In the genomic region with DNA sequence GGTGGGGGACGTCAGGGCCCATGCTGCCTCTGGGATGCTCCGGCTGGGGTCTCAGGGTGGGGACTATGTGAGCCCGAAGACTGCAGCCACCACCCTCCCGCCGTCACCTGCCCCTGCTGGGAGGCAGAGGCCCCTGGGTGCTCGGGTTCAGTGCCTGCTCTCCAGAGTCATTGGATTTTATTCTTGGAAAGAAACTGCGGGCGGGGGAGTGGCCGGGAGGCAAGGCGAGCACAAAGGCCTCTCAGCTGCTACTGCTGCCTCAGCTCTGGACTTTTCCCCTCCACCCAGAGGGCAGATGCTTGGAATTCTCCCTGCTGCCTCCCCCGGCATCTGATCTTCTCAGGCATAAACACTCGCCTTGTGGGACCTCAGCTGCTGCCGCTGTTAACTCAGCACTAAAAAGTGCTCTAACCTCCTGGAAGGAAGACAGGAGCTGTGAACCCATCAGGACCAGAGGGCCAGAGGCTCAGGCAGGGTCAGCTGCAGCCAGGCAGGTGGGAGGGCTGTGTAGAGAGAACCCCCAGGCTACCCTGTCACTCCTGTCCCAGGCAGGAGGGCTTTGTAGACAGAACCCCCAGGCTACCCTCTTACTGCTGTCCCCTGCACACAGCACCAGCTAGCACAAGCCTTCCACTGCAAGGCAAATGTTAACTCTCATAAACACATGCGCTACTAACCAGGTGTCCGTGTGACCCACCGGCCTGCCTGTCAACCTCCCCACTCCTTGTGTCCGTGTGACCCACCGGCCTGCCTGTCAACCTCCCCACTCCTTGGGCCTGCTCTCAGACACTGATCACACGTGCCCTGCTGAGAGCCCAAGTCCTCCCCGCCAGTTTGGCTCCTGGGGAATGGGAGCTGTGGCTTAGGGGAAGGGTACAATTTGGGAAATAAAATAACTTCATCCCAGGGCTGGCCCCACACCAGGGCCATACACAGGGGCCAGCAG, we compare ENCODE assay signal across 12 cellular contexts. TPM values are rescaled to one million over a fixed set of nuclear protein-coding genes. Genes with fewer than 3 reads are reported as not detected.
DNase-seq lines count a peak whose midpoint lies in the region; ATAC-seq, FAIRE-seq and TF ChIP-seq lines count a peak whose summit lies in the region.
"Had no signal": no experiment of that assay in that cellular context is flagged by ENCODE, and none has a peak within 500 bp of the region (broad histone marks: within the 10 kb centered on the region; RNA-seq: fewer than 3 reads in every experiment).

No MANE protein-coding gene starts in this region.

- TF ChIP-seq CTCF in AG10803 (conservative IDR thresholded peaks at IDR 0.05; ENCODE audit: low read length) (no peak), neural progenitor cell (IDR thresholded peaks at IDR 0.05) (no peak)

- peaks cover 3% of the 10 kb centered on the region for H3K9me3 Mint-ChIP-seq in neural progenitor cell

- no peak for TF ChIP-seq POLR2A in GM18505 (IDR thresholded peaks at IDR 0.05; ENCODE audit: borderline replicate concordance, extremely low read depth, insufficient read depth, insufficient read length)

- H3K4me3 ChIP-seq in AG10803 (ENCODE audit: low read length), result no peak overlapping the region
- no peak overlapping the region for H3K4me3 ChIP-seq in neural progenitor cell

- H3K36me3 ChIP-seq in neural progenitor cell, result no peaks in the 10 kb centered on the region

- H4K20me1 ChIP-seq in neural progenitor cell (ENCODE audit: low read depth), result no peaks in the 10 kb centered on the region

- peak overlapping the region; percentile 59 for H3K27ac ChIP-seq in neural progenitor cell

- H3K27me3 ChIP-seq in neural progenitor cell, result no peaks in the 10 kb centered on the region

- H3K36me3 Mint-ChIP-seq in neural progenitor cell, result no peaks in the 10 kb centered on the region

- no peak overlapping the region for H3K4me3 Mint-ChIP-seq in neural progenitor cell

- peaks cover 7% of the 10 kb centered on the region for H3F3A ChIP-seq in neural progenitor cell (ENCODE audit: low read depth)

- FAIRE-seq in frontal cortex (lab: Jason Lieb, UNC), result no peak
- FAIRE-seq: GM19239 had no signal

- DNase-seq in AG10803 (ENCODE audit: low read depth), result peak; percentile 28
- peak; percentile 89 for DNase-seq in NCI-H226
- peak; percentile 48 to 60 for DNase-seq in frontal cortex (ENCODE audit: low spot score in 2 of 2)
- DNase-seq in neural progenitor cell (ENCODE audit: low spot score), result peak; percentile 85
- DNase-seq in SHP77 treated with DMSO at 0.1 percent for 48 hours (lab: John Stamatoyannopoulos, UW), result no peak
- DNase-seq: amniotic stem cell, NCI-H524 had no signal

- no peaks in the 10 kb centered on the region for H3K9me3 ChIP-seq in neural progenitor cell (ENCODE audit: low read depth)

- no peak for ATAC-seq in HG02642 (IDR thresholded peaks at IDR 0.05; ENCODE audit: poor library complexity, unreplicated experiment)
- ATAC-seq in GM18511 (IDR thresholded peaks at IDR 0.05; ENCODE audit: unreplicated experiment), result no peak
- no peak for ATAC-seq in GM18505 (IDR thresholded peaks at IDR 0.05; ENCODE audit: unreplicated experiment)
- ATAC-seq: activated CD4-positive, CD25-positive, alpha-beta regulatory T cell treated with anti-CD3 and anti-CD28 coated beads, Interleukin-2, amount 50 U/mL, for 24 hours had no signal

- H3K27ac Mint-ChIP-seq in neural progenitor cell, result peak overlapping the region; percentile 81

- peaks cover 38% of the 10 kb centered on the region for H3K4me1 ChIP-seq in neural progenitor cell

- no peak overlapping the region for H3K9ac ChIP-seq in neural progenitor cell

- H3K4me1 Mint-ChIP-seq in neural progenitor cell, result peaks cover 54% of the 10 kb centered on the region

- peaks cover 9% of the 10 kb centered on the region for H3K27me3 Mint-ChIP-seq in neural progenitor cell (ENCODE audit: insufficient read depth, low read depth)

- H2AFZ ChIP-seq in neural progenitor cell (replicated peaks), result peak overlapping the region; percentile 67

- H3K79me2 ChIP-seq in neural progenitor cell (ENCODE audit: low read depth), result no peaks in the 10 kb centered on the region

- H3K4me2 ChIP-seq in neural progenitor cell, result peak overlapping the region; percentile 57

RNA-seq across cellular contexts. Expression of a gene that starts 9.4 kb away (rescaled TPM):
- total RNA-seq in frontal cortex (not detected), neural progenitor cell (ENCODE audit: low replicate concordance) (0.09 TPM in 1 of 2 replicates, not detected in the other)
